8 cellular contexts compared by ENCODE assay signal in the genomic region with DNA sequence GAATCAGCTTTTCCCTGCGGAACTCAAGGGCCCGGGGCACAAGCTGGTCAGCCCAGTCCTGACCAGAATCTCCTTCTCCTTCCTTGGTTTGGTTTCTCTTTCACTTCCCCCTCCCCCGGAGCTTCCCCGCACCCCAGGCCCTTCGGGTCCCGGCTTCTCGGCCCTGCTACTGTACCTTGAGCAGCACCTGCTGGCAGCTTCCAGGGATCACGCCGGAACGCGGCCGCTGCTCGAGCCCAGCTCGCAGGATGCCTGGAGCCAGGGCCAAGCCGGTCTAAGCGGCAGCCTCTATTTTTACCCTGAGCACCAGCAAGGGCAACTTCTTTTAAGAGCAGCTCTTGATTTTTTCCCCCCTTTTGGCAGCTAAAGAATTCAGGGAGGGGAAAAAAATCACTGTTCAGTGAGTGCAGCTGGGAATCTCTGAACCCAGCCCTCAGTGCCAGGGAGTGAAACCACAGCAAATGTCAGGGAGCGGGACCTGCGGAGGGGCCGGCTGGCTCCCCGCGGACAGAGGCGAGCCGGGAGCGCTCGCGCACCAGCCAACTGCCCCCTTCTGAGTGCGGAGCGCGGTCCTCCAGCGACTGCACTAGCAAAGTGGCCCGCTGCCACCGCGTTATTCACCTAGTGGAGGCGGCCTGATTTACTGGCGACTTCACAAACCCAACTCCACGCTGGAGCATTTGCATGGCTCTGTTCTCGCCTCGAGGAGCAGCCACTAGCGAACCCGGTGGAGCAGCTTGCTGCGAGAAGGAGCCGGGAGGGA. TPM values are rescaled to one million over a fixed set of nuclear protein-coding genes. Genes with fewer than 3 reads are reported as not detected.
DNase-seq lines count a peak whose midpoint lies in the region; ATAC-seq and TF ChIP-seq lines count a peak whose summit lies in the region.

No MANE protein-coding gene starts in this region.

- intact Hi-C loops in Right ventricle myocardium superior (cut with DNase I) = no loop called here

- no peak overlapping the region for H3K27ac Mint-ChIP-seq in activated naive CD8-positive, alpha-beta T cell
- H3K27ac Mint-ChIP-seq in osteocyte (ENCODE audit: unreplicated experiment) (peak overlapping the region; percentile 91), type B pancreatic cell (peak overlapping the region; percentile 84)

- H3K9me3 Mint-ChIP-seq in activated naive CD8-positive, alpha-beta T cell (ENCODE audit: low read depth) = no peaks in the 10 kb centered on the region
- H3K9me3 Mint-ChIP-seq in osteocyte (ENCODE audit: unreplicated experiment) = no peaks in the 10 kb centered on the region
- H3K9me3 Mint-ChIP-seq in type B pancreatic cell = no peaks in the 10 kb centered on the region

- DNase-seq in DMS114 treated with DMSO at 0.1 percent for 48 hours (lab: John Stamatoyannopoulos, UW; ENCODE audit: unreplicated experiment) (peak; percentile 51), RKO (ENCODE audit: low spot score) (peak; percentile 61), Right ventricle myocardium superior (peak; percentile 90), osteocyte (ENCODE audit: extremely low spot score, unreplicated experiment) (peak; percentile 96), type B pancreatic cell (ENCODE audit: extremely low spot score, unreplicated experiment) (peak; percentile 92)

- peak overlapping the region; percentile 80 for H3K4me3 Mint-ChIP-seq in activated naive CD8-positive, alpha-beta T cell
- H3K4me3 Mint-ChIP-seq in osteocyte (ENCODE audit: unreplicated experiment) (peak overlapping the region; percentile 85), type B pancreatic cell (peak overlapping the region; percentile 86)

- ATAC-seq in GM19467 (IDR thresholded peaks at IDR 0.05; ENCODE audit: unreplicated experiment) = peak; percentile 97
- peak; percentile 96 for ATAC-seq in HG03571 (IDR thresholded peaks at IDR 0.05; ENCODE audit: unreplicated experiment)
- ATAC-seq in Right ventricle myocardium superior (ENCODE audit: poor library complexity) = peak; percentile 97

- H3K36me3 Mint-ChIP-seq in activated naive CD8-positive, alpha-beta T cell = no peaks in the 10 kb centered on the region
- H3K36me3 Mint-ChIP-seq in osteocyte (ENCODE audit: unreplicated experiment) = peaks cover 1% of the 10 kb centered on the region
- H3K36me3 Mint-ChIP-seq in type B pancreatic cell = no peaks in the 10 kb centered on the region

- peaks cover 35% of the 10 kb centered on the region for H3K27me3 Mint-ChIP-seq in activated naive CD8-positive, alpha-beta T cell
- H3K27me3 Mint-ChIP-seq in osteocyte (ENCODE audit: unreplicated experiment) (no peaks in the 10 kb centered on the region), type B pancreatic cell (peaks cover 14% of the 10 kb centered on the region)

- peak; percentile 81 for TF ChIP-seq CTCF in osteocyte (IDR thresholded peaks at IDR 0.05)
- peak; percentile 83 for TF ChIP-seq CTCF in type B pancreatic cell (conservative IDR thresholded peaks at IDR 0.05)

- H3K4me1 Mint-ChIP-seq in activated naive CD8-positive, alpha-beta T cell (ENCODE audit: low read depth) = peaks cover 18% of the 10 kb centered on the region
- H3K4me1 Mint-ChIP-seq in osteocyte (ENCODE audit: unreplicated experiment) (peaks cover 71% of the 10 kb centered on the region), type B pancreatic cell (ENCODE audit: unreplicated experiment) (peaks cover 45% of the 10 kb centered on the region)

RNA-seq across cellular contexts. Expression of a gene that starts 2.4 kb away (rescaled TPM):
- total RNA-seq in Right ventricle myocardium superior (1.9 TPM), osteocyte (198 and 199 TPM in 2 replicates), type B pancreatic cell (ENCODE audit: low replicate concordance) (19.9 and 29.3 TPM in 2 replicates)

Comparison
In these comparisons a context has a peak if more than half of its experiments do, and no peak if none do; other contexts are left out.
1. Peak in every context shown above with its lines: DNase-seq and ATAC-seq.